ENCODE assay signal across 22 cellular contexts in the genomic region with DNA sequence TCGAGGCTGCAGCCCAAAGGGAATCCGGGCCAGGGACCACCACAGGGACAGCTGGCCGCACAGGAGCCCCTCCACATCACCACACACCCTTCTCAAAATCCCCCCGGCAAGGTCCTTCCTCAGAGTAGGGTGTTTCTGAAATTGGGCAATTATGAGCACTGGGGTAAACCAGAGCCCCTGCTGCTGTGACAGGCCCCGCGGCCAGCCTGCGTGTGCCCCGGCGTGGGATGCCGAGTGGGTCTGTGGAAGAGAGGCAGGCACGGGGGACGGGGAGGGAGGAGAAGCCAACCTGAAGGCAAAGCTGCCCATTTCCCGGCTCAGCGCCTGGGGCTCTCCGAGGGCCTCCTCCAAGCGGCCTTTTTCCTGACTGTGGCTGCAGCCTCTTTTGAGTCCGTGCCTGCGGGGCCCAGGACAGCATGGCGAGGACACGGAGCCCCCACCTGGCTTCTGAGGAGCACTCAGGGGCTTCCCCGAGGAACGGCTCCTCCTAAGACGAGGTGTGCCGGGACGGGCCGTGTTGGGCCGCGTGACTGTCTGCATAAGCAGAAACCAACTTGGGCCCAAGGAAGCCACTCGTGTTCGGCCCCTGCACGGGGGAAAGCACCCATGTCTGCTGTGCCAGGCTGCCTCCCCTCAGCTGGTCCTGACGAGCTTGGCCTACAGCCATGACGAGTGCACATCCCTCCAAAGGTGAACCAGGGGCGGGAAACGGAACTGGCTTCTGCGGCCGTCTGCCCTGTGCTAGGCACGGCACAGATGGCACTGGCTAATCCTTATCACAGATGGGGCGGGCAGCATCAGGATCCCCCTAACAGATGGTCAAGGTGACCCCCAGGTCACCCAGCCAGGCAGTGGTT. TPM values are rescaled to one million over a fixed set of nuclear protein-coding genes. Genes with fewer than 3 reads are reported as not detected.
DNase-seq lines count a peak whose midpoint lies in the region; ATAC-seq and TF ChIP-seq lines count a peak whose summit lies in the region.
"Had no signal": no experiment of that assay in that cellular context is flagged by ENCODE, and none has a peak within 500 bp of the region (broad histone marks: within the 10 kb centered on the region; RNA-seq: fewer than 3 reads in every experiment).

No MANE protein-coding gene starts in this region.

- H3K27ac ChIP-seq in GM23338 (ENCODE audit: low read depth): 0 out of 2 replicates have a peak overlapping the region, but pooled peaks have one; percentile 32
- H3K27ac ChIP-seq in A673 (ENCODE audit: low read depth, low read length, poor library complexity, severe bottlenecking): no peak overlapping the region
- H3K27ac ChIP-seq: HL-60, SJSA1 had no signal

- H3K9me3 ChIP-seq in A673 (ENCODE audit: low read depth, low read length, poor library complexity, severe bottlenecking): no peaks in the 10 kb centered on the region
- H3K9me3 ChIP-seq: MG63, SJSA1 had no signal

- no peak overlapping the region for H3K4me2 ChIP-seq in GM23338

- no peak overlapping the region for H2AFZ ChIP-seq in GM23338

- H3K4me3 ChIP-seq in GM23338 (no peak overlapping the region), A673 (ENCODE audit: low read depth, low read length, poor library complexity, severe bottlenecking) (no peak overlapping the region)
- H3K4me3 ChIP-seq: K562, MG63, SJSA1 had no signal

- H3K4me3 Mint-ChIP-seq in GM23338: no peak overlapping the region
- H3K4me3 Mint-ChIP-seq in glutamatergic neuron (ENCODE audit: unreplicated experiment): peak overlapping the region; percentile 64
- H3K4me3 Mint-ChIP-seq: CD8-positive, alpha-beta T cell; T-helper 1 cell treated with Interleukin-12 subunit alpha and Interleukin-12 subunit beta and Interleukin-4 antibody, amounts not matched to agents 30 μg/mL and 1 μg/mL, for 36 hours had no signal

- peaks cover 6% of the 10 kb centered on the region; the same call in 2 of the 3 replicates for H3K4me1 Mint-ChIP-seq in GM23338
- H3K4me1 Mint-ChIP-seq in glutamatergic neuron (ENCODE audit: low read depth, unreplicated experiment): peaks cover 28% of the 10 kb centered on the region

- H3K4me1 ChIP-seq in GM23338 (ENCODE audit: insufficient read depth) (no peaks in the 10 kb centered on the region), A673 (ENCODE audit: insufficient read depth, low read length, poor library complexity, severe bottlenecking) (no peaks in the 10 kb centered on the region)

- peaks cover 23% of the 10 kb centered on the region for H3K27me3 Mint-ChIP-seq in GM23338 (ENCODE audit: insufficient read depth, low read depth, poor library complexity)
- peaks cover 13% of the 10 kb centered on the region for H3K27me3 Mint-ChIP-seq in glutamatergic neuron (ENCODE audit: unreplicated experiment)

- no peak for ATAC-seq in GM23338
- peak; percentile 28 for ATAC-seq in sciatic nerve
- ATAC-seq: CD8-positive, alpha-beta T cell; HepG2; K562 had no signal

- TF ChIP-seq CTCF in GM23338 (conservative IDR thresholded peaks at IDR 0.05; ENCODE audit: low read depth in 2 of 2): no peak
- no peak for TF ChIP-seq CTCF in glutamatergic neuron (IDR thresholded peaks at IDR 0.05; ENCODE audit: partially characterized antibody, unreplicated experiment)
- no peak for TF ChIP-seq CTCF in A673 (conservative IDR thresholded peaks at IDR 0.05; ENCODE audit: low read depth, low read length)

- H3K9me3 Mint-ChIP-seq in GM23338 (no peaks in the 10 kb centered on the region; the same call in 1 of the 3 replicates), glutamatergic neuron (ENCODE audit: unreplicated experiment) (peaks cover 23% of the 10 kb centered on the region)
- H3K9me3 Mint-ChIP-seq: CD8-positive, alpha-beta T cell had no signal

- intact Hi-C loops in sciatic nerve (cut with DNase I): no loop called here
- intact Hi-C loops in A673 (cut with micrococcal nuclease; ENCODE audit: unreplicated experiment): no loop called here

- POLR2A ChIA-PET in A673 (lab: Charles Lee; ENCODE audit: low non-redundant PET): no interaction called here

- no TSS peak for BruUV-seq in A673 (replicated peaks; lab: Mats Ljungman, UMichigan)

- H3K36me3 Mint-ChIP-seq in GM23338 (ENCODE audit: low read depth) (peaks cover 32% of the 10 kb centered on the region), glutamatergic neuron (ENCODE audit: unreplicated experiment) (no peaks in the 10 kb centered on the region)
- H3K36me3 Mint-ChIP-seq: CD8-positive, alpha-beta T cell had no signal

- no peaks in the 10 kb centered on the region for H3K79me2 ChIP-seq in GM23338 (replicated peaks; ENCODE audit: insufficient read depth)

- H3K36me3 ChIP-seq in GM23338 (ENCODE audit: insufficient read depth) (no peaks in the 10 kb centered on the region), A673 (ENCODE audit: insufficient read depth, low read length, poor library complexity, severe bottlenecking) (no peaks in the 10 kb centered on the region)

- CTCF ChIA-PET in A673 (lab: Charles Lee): no interaction called here

- no peaks in the 10 kb centered on the region for H3K27me3 ChIP-seq in GM23338 (ENCODE audit: insufficient read depth)
- H3K27me3 ChIP-seq in A673 (replicated peaks; ENCODE audit: insufficient read depth, low read depth, low read length, poor library complexity): peaks cover 19% of the 10 kb centered on the region
- H3K27me3 ChIP-seq: MG63, SJSA1 had no signal

- H3K9me2 ChIP-seq in GM23338 (ENCODE audit: insufficient read depth): no peaks in the 10 kb centered on the region

- 0 out of 2 replicates have a peak, but pooled peaks cover under 1% of the 10 kb centered on the region for H3F3A ChIP-seq in GM23338 (replicated peaks; ENCODE audit: low read depth)

- H3K27ac Mint-ChIP-seq in GM23338: no peak overlapping the region
- peak overlapping the region; percentile 59 for H3K27ac Mint-ChIP-seq in glutamatergic neuron (ENCODE audit: unreplicated experiment)
- H3K27ac Mint-ChIP-seq: CD8-positive, alpha-beta T cell; T-helper 1 cell treated with Interleukin-12 subunit alpha and Interleukin-12 subunit beta and Interleukin-4 antibody, amounts not matched to agents 30 μg/mL and 1 μg/mL, for 36 hours had no signal

- DNase-seq in GM23338 (ENCODE audit: low spot score): no peak
- peak; percentile 70 for DNase-seq in NCI-H82 treated with DMSO at 0.1 percent for 48 hours (lab: John Stamatoyannopoulos, UW; ENCODE audit: unreplicated experiment)
- no peak for DNase-seq in glutamatergic neuron
- no peak for DNase-seq in sciatic nerve (ENCODE audit: low spot score)
- no peak for DNase-seq in A673 (ENCODE audit: low spot score)
- no peak for DNase-seq in NCI-H1105 treated with DMSO at 0.1 percent for 48 hours (lab: John Stamatoyannopoulos, UW)
- no peak for DNase-seq in NCI-H1048 (lab: John Stamatoyannopoulos, UW)
- DNase-seq: ACHN; C1 segment of cervical spinal cord; CD8-positive, alpha-beta T cell; DMS53; GDM1; MG63; NCI-H1436; NCI-H1930; NCI-H345; NCI-H526 had no signal

- H4K20me1 ChIP-seq in GM23338 (replicated peaks; ENCODE audit: insufficient read depth): peaks cover 8% of the 10 kb centered on the region; the same call in 1 of the 2 replicates

RNA-seq across cellular contexts. Expression of a gene that starts 25.2 kb away (rescaled TPM):
- total RNA-seq in GM23338 (2014; rRNA removed; shearing (Covaris generic)): 23.4 and 41.3 TPM in 2 replicates
- polyA plus RNA-seq in GM23338 (2016; fragmentation: Nextera tagmentation; extraction: Ambion mirVana): 17.0 and 17.7 TPM in 2 replicates
- total RNA-seq in glutamatergic neuron (ENCODE audit: unreplicated experiment) (11.8 TPM), sciatic nerve (12.1 TPM), A673 (2021) (38.5 and 39.5 TPM in 2 replicates)

RNA-seq across cellular contexts. Expression of a gene that starts 25.3 kb away (rescaled TPM):
- 69.7 and 122 TPM in 2 replicates for total RNA-seq in GM23338 (2014; rRNA removed; shearing (Covaris generic))
- polyA plus RNA-seq in GM23338 (2016; fragmentation: Nextera tagmentation; extraction: Ambion mirVana): 118 and 120 TPM in 2 replicates
- total RNA-seq in glutamatergic neuron (ENCODE audit: unreplicated experiment): 80.1 TPM
- 55.7 TPM for total RNA-seq in sciatic nerve
- total RNA-seq in A673 (2021): 110 and 122 TPM in 2 replicates

RNA-seq across cellular contexts. Expression of a gene that starts 55.3 kb away (rescaled TPM):
- 42.4 and 45.0 TPM in 2 replicates for total RNA-seq in GM23338 (2014; rRNA removed; shearing (Covaris generic))
- polyA plus RNA-seq in GM23338 (2016; fragmentation: Nextera tagmentation; extraction: Ambion mirVana): 14.1 and 14.5 TPM in 2 replicates
- total RNA-seq in glutamatergic neuron (ENCODE audit: unreplicated experiment) (19.9 TPM), sciatic nerve (18.1 TPM), A673 (2021) (58.7 and 66.3 TPM in 2 replicates)
